8 cellular contexts compared by ENCODE assay signal in genomic region chr15:41935566-41936020, GRCh38. TPM values are rescaled to one million over a fixed set of nuclear protein-coding genes. Genes with fewer than 3 reads are reported as not detected.
A peak's percentile ranks its signal among the peaks of the same experiment; 100 is the strongest.
DNase-seq lines count a peak whose midpoint lies in the region; ATAC-seq, FAIRE-seq and TF ChIP-seq lines count a peak whose summit lies in the region.

No MANE protein-coding gene starts in this region.

- no peaks in the 10 kb centered on the region for H3K9me3 ChIP-seq in sigmoid colon

- peak; percentile 76 for FAIRE-seq in GM12892 (lab: Jason Lieb, UNC)

- H3K4me3 ChIP-seq in sigmoid colon, result no peak overlapping the region

- intact Hi-C loops in sigmoid colon (cut with DNase I), result no loop called here

- no peak for TF ChIP-seq CTCF in sigmoid colon (IDR thresholded peaks at IDR 0.05)
- TF ChIP-seq CTCF in GM13976 (IDR thresholded peaks at IDR 0.05; ENCODE audit: borderline replicate concordance, control extremely low read depth, extremely low read depth, insufficient read depth, missing control alignments), result no peak

- no peaks in the 10 kb centered on the region for H3K36me3 ChIP-seq in sigmoid colon

- in situ Hi-C loops in GM13976 (cut with MboI; ENCODE audit: low sequenced_read_pairs, unreplicated experiment), result no loop called here

- POLR2A ChIA-PET in activated naive CD8-positive, alpha-beta T cell treated with anti-CD3 and anti-CD28 coated beads, Interleukin-2, amount 10 ng/mL, durations not matched to agents 7 days and 5 days (lab: Charles Lee), result interaction anchor here (1.0 to 4.2 kb wide), 4 partner anchors 36 to 161 kb away, joined by 3 to 21 read pairs (median 12); partner anchors contain the start of genes EHD4, MAPKBP1 and SPTBN5

- TF ChIP-seq POLR2A in GM12892 (IDR thresholded peaks at IDR 0.05; ENCODE audit: low read depth, low read length) (no peak), sigmoid colon (IDR thresholded peaks at IDR 0.05) (no peak)

- H3K27me3 ChIP-seq in sigmoid colon, result no peaks in the 10 kb centered on the region

- H3K9me3 Mint-ChIP-seq in activated naive CD8-positive, alpha-beta T cell treated with anti-CD3 and anti-CD28 coated beads, Interleukin-2, amount 10 ng/mL, durations not matched to agents 7 days and 5 days, result no peaks in the 10 kb centered on the region

- no peak for TF ChIP-seq EP300 in sigmoid colon (IDR thresholded peaks at IDR 0.05)

- H3K27me3 Mint-ChIP-seq in activated naive CD8-positive, alpha-beta T cell treated with anti-CD3 and anti-CD28 coated beads, Interleukin-2, amount 10 ng/mL, durations not matched to agents 7 days and 5 days, result no peaks in the 10 kb centered on the region

- H3K4me1 Mint-ChIP-seq in activated naive CD8-positive, alpha-beta T cell treated with anti-CD3 and anti-CD28 coated beads, Interleukin-2, amount 10 ng/mL, durations not matched to agents 7 days and 5 days, result peaks cover 37% of the 10 kb centered on the region

- peak overlapping the region in 2 of 4 donors; percentile 28 to 64 for H3K27ac ChIP-seq in sigmoid colon

- H3K27ac Mint-ChIP-seq in activated naive CD8-positive, alpha-beta T cell treated with anti-CD3 and anti-CD28 coated beads, Interleukin-2, amount 10 ng/mL, durations not matched to agents 7 days and 5 days, result peak overlapping the region; percentile 99

- ATAC-seq in HG03066 (IDR thresholded peaks at IDR 0.05; ENCODE audit: low read depth, unreplicated experiment), result peak; percentile 61
- ATAC-seq in activated naive CD8-positive, alpha-beta T cell treated with anti-CD3 and anti-CD28 coated beads, Interleukin-2, amount 10 ng/mL, durations not matched to agents 7 days and 5 days (ENCODE audit: low read depth), result no peak
- ATAC-seq in HG03571 (IDR thresholded peaks at IDR 0.05; ENCODE audit: unreplicated experiment), result no peak
- ATAC-seq in GM21390 (IDR thresholded peaks at IDR 0.05; ENCODE audit: unreplicated experiment), result no peak

- DNase-seq in GM12892 (ENCODE audit: insufficient read length), result no peak
- no peak for DNase-seq in activated naive CD8-positive, alpha-beta T cell treated with anti-CD3 and anti-CD28 coated beads, Interleukin-2, amount 10 ng/mL, durations not matched to agents 7 days and 5 days
- DNase-seq in sigmoid colon, result peak; percentile 38
- no peak for DNase-seq in activated gamma-delta T cell (lab: John Stamatoyannopoulos, UW)
- DNase-seq in GM13976 (ENCODE audit: low spot score), result no peak

- WGBS in sigmoid colon, 2 donors, result 62 to 64% methylated on average over 5 of the region's 5 CpGs

- peaks cover 0 to 11% (median 8%) of the 10 kb centered on the region in 4 donors for H3K4me1 ChIP-seq in sigmoid colon

- no peaks in the 10 kb centered on the region for H3K36me3 Mint-ChIP-seq in activated naive CD8-positive, alpha-beta T cell treated with anti-CD3 and anti-CD28 coated beads, Interleukin-2, amount 10 ng/mL, durations not matched to agents 7 days and 5 days

- H3K4me3 Mint-ChIP-seq in activated naive CD8-positive, alpha-beta T cell treated with anti-CD3 and anti-CD28 coated beads, Interleukin-2, amount 10 ng/mL, durations not matched to agents 7 days and 5 days, result peak overlapping the region; percentile 70

RNA-seq across cellular contexts. Expression of gene EHD4, which starts 36.8 kb away (rescaled TPM):
- 19.9 TPM for polyA plus RNA-seq in GM12892 (2012; ENCODE audit: missing spikeins)
- total RNA-seq in activated naive CD8-positive, alpha-beta T cell treated with anti-CD3 and anti-CD28 coated beads, Interleukin-2, amount 10 ng/mL, durations not matched to agents 7 days and 5 days, result 1 to 10 TPM; 8.4 to 9.5 TPM
- total RNA-seq in sigmoid colon, result 10 to 100 TPM in 3 of 4 donors, 1 to 10 TPM in 1; 8.9 to 13.0 (median 11.3) TPM
- polyA plus RNA-seq in sigmoid colon, result 10 to 100 TPM; 16.8 to 37.0 (median 30.5) TPM

RNA-seq across cellular contexts. Expression of gene SPTBN5, which starts 41.7 kb away (rescaled TPM):
- polyA plus RNA-seq in GM12892 (2012; ENCODE audit: missing spikeins), result 0.04 TPM
- 1 to 10 TPM; 1.1 to 1.6 TPM for total RNA-seq in activated naive CD8-positive, alpha-beta T cell treated with anti-CD3 and anti-CD28 coated beads, Interleukin-2, amount 10 ng/mL, durations not matched to agents 7 days and 5 days
- total RNA-seq in sigmoid colon, result 1 to 10 TPM in 1 of 4 donors, under 1 TPM in 3; under 0.01 to 1.7 (median 0.26) TPM
- polyA plus RNA-seq in sigmoid colon, result 1 to 10 TPM in 1 of 3 donors, under 1 TPM in 2; 0.60 to 2.3 (median 0.92) TPM
